24 cellular contexts compared by ENCODE assay signal in genomic region chr9:112647596-112647995, GRCh38.
DNase-seq lines count a peak whose midpoint lies in the region; FAIRE-seq and TF ChIP-seq lines count a peak whose summit lies in the region.
"Had no signal": no experiment of that assay in that cellular context is flagged by ENCODE, and none has a peak within 500 bp of the region (broad histone marks: within the 10 kb centered on the region; RNA-seq: fewer than 3 reads in every experiment).

No MANE protein-coding gene starts in this region.

- H3K27me3 Mint-ChIP-seq in endothelial cell (ENCODE audit: unreplicated experiment): peaks cover 3% of the 10 kb centered on the region
- H3K27me3 Mint-ChIP-seq: CD4-positive, alpha-beta T cell had no signal

- no peaks in the 10 kb centered on the region for H3K79me2 ChIP-seq in keratinocyte (ENCODE audit: control insufficient read depth, insufficient read depth, low read length)

- H3K36me3 Mint-ChIP-seq in endothelial cell (ENCODE audit: low read depth, unreplicated experiment): peaks cover 22% of the 10 kb centered on the region

- DNase-seq in ELR (ENCODE audit: low read depth) (peak; percentile 61), NCI-H226 (peak; percentile 45), endothelial cell (ENCODE audit: low spot score) (no peak), keratinocyte (ENCODE audit: low read depth, low spot score) (no peak), DMS53 (lab: John Stamatoyannopoulos, UW) (no peak), OCI-M2 (lab: John Stamatoyannopoulos, UW; ENCODE audit: unreplicated experiment) (no peak)
- DNase-seq in stimulated activated CD4-positive, alpha-beta T cell treated with anti-CD3 and anti-CD28 coated beads, Interleukin-15, amount 100 ng/mL, for 24 hours: no peak
- no peak for DNase-seq in activated effector memory CD4-positive, alpha-beta T cell treated with anti-CD3 and anti-CD28 coated beads, Interleukin-2, amount 50 U/mL, for 16 hours
- DNase-seq: AML-193; CD4-positive, alpha-beta T cell; H9; NCI-H1092; NCI-H1417 treated with DMSO at 0.1 percent for 48 hours; NCI-H1694 treated with DMSO at 0.1 percent for 48 hours; NCI-H2081; NCI-H2227 treated with DMSO at 0.1 percent for 48 hours; NCI-H510A; NCI-H69 had no signal

- H3K27me3 ChIP-seq in keratinocyte (ENCODE audit: control insufficient read depth, extremely low read depth, insufficient read depth, low read length): no peaks in the 10 kb centered on the region
- H3K27me3 ChIP-seq: BLaER1 treated with 17β-estradiol and CSF1 and Interleukin-3, amounts not matched to agents 10 nM and 100 nM had no signal

- dilution Hi-C loops in keratinocyte (cut with MboI; ENCODE audit: extremely low pct_ligation_motif_present, low sequenced_read_pairs): no loop called here

- peaks cover 5% of the 10 kb centered on the region for H3K9me3 Mint-ChIP-seq in endothelial cell (ENCODE audit: unreplicated experiment)

- H3K4me2 ChIP-seq in keratinocyte (ENCODE audit: control insufficient read depth, extremely low read depth, insufficient read depth, low read depth, low read length): peak overlapping the region; percentile 19
- H3K4me2 ChIP-seq: A549; BLaER1 treated with 17β-estradiol and CSF1 and Interleukin-3, amounts not matched to agents 10 nM and 100 nM; GM23338; KMS-11 had no signal

- H4K20me1 ChIP-seq in keratinocyte (ENCODE audit: control insufficient read depth, extremely low read depth, insufficient read depth, low read length): no peaks in the 10 kb centered on the region
- H4K20me1 ChIP-seq: BLaER1 treated with 17β-estradiol and CSF1 and Interleukin-3, amounts not matched to agents 10 nM and 100 nM had no signal

- no peak overlapping the region for H3K4me3 ChIP-seq in keratinocyte (ENCODE audit: control insufficient read depth in 2 of 3, extremely low read depth in 1 of 3, insufficient read depth in 2 of 3, low read depth in 1 of 3, low read length in 3 of 3)
- H3K4me3 ChIP-seq: A549, GM23338 had no signal

- peak; percentile 43 for FAIRE-seq in keratinocyte (lab: Jason Lieb, UNC)
- FAIRE-seq: A549, GM18507 had no signal

- H3K4me3 Mint-ChIP-seq in endothelial cell (ENCODE audit: unreplicated experiment): peak overlapping the region; percentile 29
- H3K4me3 Mint-ChIP-seq: CD4-positive, alpha-beta T cell; GM23338; H9; IgD-negative memory B cell had no signal

- peaks cover 22% of the 10 kb centered on the region for H3K4me1 ChIP-seq in keratinocyte (ENCODE audit: control insufficient read depth, extremely low read depth, insufficient read depth, low read length)
- H3K4me1 ChIP-seq: A549; BLaER1 treated with 17β-estradiol and CSF1 and Interleukin-3, amounts not matched to agents 10 nM and 100 nM had no signal

- H3K9ac ChIP-seq in keratinocyte (ENCODE audit: control insufficient read depth, extremely low read depth, insufficient read depth, low read length): no peak overlapping the region
- H3K9ac ChIP-seq: BLaER1 treated with 17β-estradiol and CSF1 and Interleukin-3, amounts not matched to agents 10 nM and 100 nM; KMS-11 had no signal

- H3K27ac ChIP-seq in keratinocyte (ENCODE audit: control insufficient read depth, insufficient read depth, low read length): no peak overlapping the region
- H3K27ac ChIP-seq: A549; BLaER1 treated with 17β-estradiol and CSF1 and Interleukin-3, amounts not matched to agents 10 nM and 100 nM; KMS-11 had no signal

- H2AFZ ChIP-seq in keratinocyte (ENCODE audit: control insufficient read depth, low read length): no peak overlapping the region
- H2AFZ ChIP-seq: GM23338 had no signal

- H3K4me1 Mint-ChIP-seq in endothelial cell (ENCODE audit: unreplicated experiment): no peaks in the 10 kb centered on the region
- H3K4me1 Mint-ChIP-seq: GM23338, IgD-negative memory B cell had no signal

- H3K27ac Mint-ChIP-seq in endothelial cell (ENCODE audit: unreplicated experiment): no peak overlapping the region
- H3K27ac Mint-ChIP-seq: CD4-positive, alpha-beta T cell; GM23338; IgD-negative memory B cell had no signal

- no peaks in the 10 kb centered on the region for H3K9me1 ChIP-seq in keratinocyte (ENCODE audit: control insufficient read depth, extremely low read depth, insufficient read depth, low read length)

- no peak for TF ChIP-seq CTCF in endothelial cell (IDR thresholded peaks at IDR 0.05; ENCODE audit: unreplicated experiment)
- TF ChIP-seq CTCF in keratinocyte (optimal IDR thresholded peaks at IDR 0.05 in 1 of 3, IDR thresholded peaks at IDR 0.05 in 1 of 3, conservative IDR thresholded peaks at IDR 0.05 in 1 of 3; ENCODE audit: extremely low read depth in 1 of 3, insufficient read depth in 2 of 3, low read length in 3 of 3): no peak

- H3K9me3 ChIP-seq in keratinocyte (ENCODE audit: control insufficient read depth, low read depth, low read length): no peaks in the 10 kb centered on the region

- no peaks in the 10 kb centered on the region for H3K36me3 ChIP-seq in keratinocyte (ENCODE audit: control insufficient read depth in 2 of 2, extremely low read depth in 1 of 2, insufficient read depth in 2 of 2, low read length in 2 of 2)

Comparison
In these comparisons a context has a peak if more than half of its experiments do, and no peak if none do; other contexts are left out.
1. DNase-seq: peak in ELR (single experiment) and NCI-H226 (single experiment); none in endothelial cell (single experiment), keratinocyte (single experiment), DMS53 (single experiment), stimulated activated CD4-positive, alpha-beta T cell treated with anti-CD3 and anti-CD28 coated beads, Interleukin-15, amount 100 ng/mL, for 24 hours (single experiment), activated effector memory CD4-positive, alpha-beta T cell treated with anti-CD3 and anti-CD28 coated beads, Interleukin-2, amount 50 U/mL, for 16 hours (single experiment) and OCI-M2 (single experiment).